9 cellular contexts compared by ENCODE assay signal in genomic region chr2:43110442-43110871, GRCh38.
DNase-seq lines count a peak whose midpoint lies in the region; FAIRE-seq and TF ChIP-seq lines count a peak whose summit lies in the region.
"Had no signal": no experiment of that assay in that cellular context is flagged by ENCODE, and none has a peak within 500 bp of the region (broad histone marks: within the 10 kb centered on the region; RNA-seq: fewer than 3 reads in every experiment).

No MANE protein-coding gene starts in this region.

- no peak overlapping the region for H3K4me3 ChIP-seq in fibroblast of the aortic adventitia (ENCODE audit: low read depth, low read length)

- TF ChIP-seq CTCF in AG09319 (IDR thresholded peaks at IDR 0.05; ENCODE audit: low read depth, low read length) (no peak), fibroblast of the aortic adventitia (IDR thresholded peaks at IDR 0.05; ENCODE audit: insufficient read depth, low read length) (no peak)

- FAIRE-seq in RCC 7860 (lab: Jason Lieb, UNC), result no peak

- DNase-seq in AG09319 (ENCODE audit: extremely low read depth, low read depth) (peak; percentile 52), RCC 7860 (ENCODE audit: low spot score) (peak; percentile 29), fibroblast of the aortic adventitia (ENCODE audit: low read depth) (peak; percentile 98), non-pigmented ciliary epithelial cell (ENCODE audit: low read depth) (peak; percentile 65), cortex of kidney (lab: John Stamatoyannopoulos, UW) (no peak), NCI-H128 (lab: John Stamatoyannopoulos, UW; ENCODE audit: unreplicated experiment) (no peak), NCI-H1417 (lab: John Stamatoyannopoulos, UW) (no peak)
- no peak for DNase-seq in stimulated activated CD4-positive, alpha-beta T cell treated with anti-CD3 and anti-CD28 coated beads, Interleukin-12 subunit alpha, Interleukin-12 subunit beta, amount 100 ng/mL, for 4 hours
- DNase-seq: activated CD4-positive, alpha-beta memory T cell treated with anti-CD3 and anti-CD28 coated beads, Interleukin-2, amount 10 ng/mL, durations not matched to agents 7 days and 5 days had no signal

Comparison
In these comparisons a context has a peak if more than half of its experiments do, and no peak if none do; other contexts are left out.
1. DNase-seq: peak in AG09319 (single experiment), RCC 7860 (single experiment), fibroblast of the aortic adventitia (single experiment) and non-pigmented ciliary epithelial cell (single experiment); none in stimulated activated CD4-positive, alpha-beta T cell treated with anti-CD3 and anti-CD28 coated beads, Interleukin-12 subunit alpha, Interleukin-12 subunit beta, amount 100 ng/mL, for 4 hours (single experiment), cortex of kidney (single experiment), NCI-H128 (single experiment) and NCI-H1417 (0 of 3).